In the genomic region with DNA sequence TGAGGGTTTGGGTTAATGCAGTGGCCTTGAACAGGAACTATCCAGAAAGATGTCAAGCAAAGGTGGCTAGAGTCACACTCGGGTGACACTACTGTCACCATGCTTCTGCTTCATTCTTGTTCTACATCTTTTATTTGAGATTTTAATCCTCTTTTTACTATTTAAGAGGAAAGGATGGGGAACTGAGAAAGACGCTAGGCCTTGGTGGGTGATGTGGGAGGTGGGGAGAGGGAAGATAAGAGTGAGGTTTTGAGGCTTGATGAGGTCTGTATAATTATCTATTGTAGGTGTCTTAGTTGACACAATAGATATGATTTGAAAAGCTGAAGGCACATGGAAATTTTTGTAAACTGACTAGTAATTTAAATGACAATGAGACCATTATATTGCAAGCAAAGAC, we compare ENCODE assay signal across 1 cellular context.
TF ChIP-seq lines count a peak whose summit lies in the region.

No MANE protein-coding gene starts in this region.

TF ChIP-seq in GM23338, 12 proteins besides CTCF, POLR2A, EP300 and RAD21:
- TF ChIP-seq CREB1 (CRISPR knock-in tag; IDR thresholded peaks at IDR 0.05; ENCODE audit: low read depth) (no peak), ZNF331 (CRISPR knock-in tag; IDR thresholded peaks at IDR 0.05; ENCODE audit: low read depth) (no peak), JUNB (IDR thresholded peaks at IDR 0.05; ENCODE audit: unreplicated experiment) (no peak), ZNF462 (CRISPR knock-in tag; IDR thresholded peaks at IDR 0.05) (no peak), STAT1 (IDR thresholded peaks at IDR 0.05; ENCODE audit: unreplicated experiment) (no peak), EZH2phosphoT487 (IDR thresholded peaks at IDR 0.05; ENCODE audit: unreplicated experiment) (no peak), EZH2 (IDR thresholded peaks at IDR 0.05; ENCODE audit: low read depth, unreplicated experiment) (no peak), REST (IDR thresholded peaks at IDR 0.05; ENCODE audit: unreplicated experiment) (no peak), ZNF114 (CRISPR knock-in tag; IDR thresholded peaks at IDR 0.05) (no peak), NANOG (IDR thresholded peaks at IDR 0.05; ENCODE audit: borderline replicate concordance) (no peak), POLR2AphosphoS5 (IDR thresholded peaks at IDR 0.05; ENCODE audit: low read depth) (no peak)
- TF ChIP-seq, protein P1, sequence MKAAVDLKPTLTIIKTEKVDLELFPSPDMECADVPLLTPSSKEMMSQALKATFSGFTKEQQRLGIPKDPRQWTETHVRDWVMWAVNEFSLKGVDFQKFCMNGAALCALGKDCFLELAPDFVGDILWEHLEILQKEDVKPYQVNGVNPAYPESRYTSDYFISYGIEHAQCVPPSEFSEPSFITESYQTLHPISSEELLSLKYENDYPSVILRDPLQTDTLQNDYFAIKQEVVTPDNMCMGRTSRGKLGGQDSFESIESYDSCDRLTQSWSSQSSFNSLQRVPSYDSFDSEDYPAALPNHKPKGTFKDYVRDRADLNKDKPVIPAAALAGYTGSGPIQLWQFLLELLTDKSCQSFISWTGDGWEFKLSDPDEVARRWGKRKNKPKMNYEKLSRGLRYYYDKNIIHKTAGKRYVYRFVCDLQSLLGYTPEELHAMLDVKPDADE (IDR thresholded peaks at IDR 0.05): no peak
